ENCODE assay signal across 1 cellular context in genomic region chr6:15843226-15843625, GRCh38.
TF ChIP-seq lines count a peak whose summit lies in the region.

No MANE protein-coding gene starts in this region.

TF ChIP-seq in K562, 482 proteins besides CTCF, POLR2A, EP300 and RAD21 (continued from another document):
- TF ChIP-seq CUX1 (CRISPR knock-in tag; IDR thresholded peaks at IDR 0.05), result no peak
- TF ChIP-seq ZNF695 (CRISPR knock-in tag; IDR thresholded peaks at IDR 0.05), result no peak
- TF ChIP-seq ZNF239 (CRISPR knock-in tag; IDR thresholded peaks at IDR 0.05), result no peak
- TF ChIP-seq RREB1 (CRISPR knock-in tag; IDR thresholded peaks at IDR 0.05), result no peak
- no peak for TF ChIP-seq RNF219 (CRISPR knock-in tag; IDR thresholded peaks at IDR 0.05)
- no peak for TF ChIP-seq LEF1 (IDR thresholded peaks at IDR 0.05)
- TF ChIP-seq ZNF764 (CRISPR knock-in tag; IDR thresholded peaks at IDR 0.05; ENCODE audit: low read depth), result no peak
- no peak for TF ChIP-seq ZNF518B (CRISPR knock-in tag; IDR thresholded peaks at IDR 0.05)
- TF ChIP-seq NR2F6 (CRISPR knock-in tag; IDR thresholded peaks at IDR 0.05), result no peak
- no peak for TF ChIP-seq CCNT2 (IDR thresholded peaks at IDR 0.05; ENCODE audit: borderline replicate concordance, extremely low read depth, insufficient read length, low read depth, low read length)
- no peak for TF ChIP-seq TBP (optimal IDR thresholded peaks at IDR 0.05; ENCODE audit: low read depth, low read length)
- TF ChIP-seq BHLHE40 (IDR thresholded peaks at IDR 0.05; ENCODE audit: low read length), result no peak
- no peak for TF ChIP-seq VEZF1 (CRISPR knock-in tag; IDR thresholded peaks at IDR 0.05)
- TF ChIP-seq ESRRB (CRISPR knock-in tag; IDR thresholded peaks at IDR 0.05; ENCODE audit: borderline replicate concordance), result no peak
- no peak for TF ChIP-seq TFAP4 (CRISPR knock-in tag; IDR thresholded peaks at IDR 0.05; ENCODE audit: borderline replicate concordance)
- no peak for TF ChIP-seq E4F1 (CRISPR knock-in tag; IDR thresholded peaks at IDR 0.05; ENCODE audit: borderline replicate concordance)
- no peak for TF ChIP-seq HMBOX1 (IDR thresholded peaks at IDR 0.05)
